Comparison of ENCODE assay signal across 8 cellular contexts in genomic region chr5:36177715-36178556, GRCh38.
DNase-seq lines count a peak whose midpoint lies in the region; TF ChIP-seq lines count a peak whose summit lies in the region.

No MANE protein-coding gene starts in this region.

- DNase-seq in NCI-H1417 (lab: John Stamatoyannopoulos, UW) (peak in 2 of 3 experiments; percentile 19 to 57), NCI-H1417 treated with DMSO at 0.1 percent for 48 hours (lab: John Stamatoyannopoulos, UW) (no peak), NCI-H2081 treated with DMSO at 0.1 percent for 48 hours (lab: John Stamatoyannopoulos, UW) (peak; percentile 48), brain microvascular endothelial cell (peak; percentile 24), left kidney (ENCODE audit: low read depth, low spot score) (peak; percentile 54), islet precursor cell (no peak), KG1 (lab: John Stamatoyannopoulos, UW) (no peak), posterior cingulate gyrus (no peak)

- peaks cover 14% of the 10 kb centered on the region for H3K36me3 ChIP-seq in brain microvascular endothelial cell (replicated peaks)

- in situ Hi-C loops in brain microvascular endothelial cell (cut with HindIII; ENCODE audit: low pct_ligation_motif_present, low sequenced_read_pairs) = no loop called here

- no peaks in the 10 kb centered on the region for H3K27me3 ChIP-seq in brain microvascular endothelial cell (replicated peaks)

- intact Hi-C loops in posterior cingulate gyrus (cut with DNase I) = loop anchor here (10.0 kb wide), 1 partner anchor 127 kb away; the partner anchor contains the start of gene RANBP3L

- no peak overlapping the region for H3K27ac ChIP-seq in brain microvascular endothelial cell

- TF ChIP-seq CTCF in brain microvascular endothelial cell (IDR thresholded peaks at IDR 0.05; ENCODE audit: low read depth, low read length, missing control alignments) = peak; percentile 49

- no peak overlapping the region for H3K4me3 ChIP-seq in brain microvascular endothelial cell (ENCODE audit: low read depth, low read length)

Comparison
In these comparisons a context has a peak if more than half of its experiments do, and no peak if none do; other contexts are left out.
1. DNase-seq: peak in NCI-H1417 (2 of 3), NCI-H2081 treated with DMSO at 0.1 percent for 48 hours (single experiment), brain microvascular endothelial cell (single experiment) and left kidney (single experiment); none in NCI-H1417 treated with DMSO at 0.1 percent for 48 hours (single experiment), islet precursor cell (single experiment), KG1 (single experiment) and posterior cingulate gyrus (0 of 10).